9 cellular contexts compared by ENCODE assay signal in genomic region chr1:16155537-16156410, GRCh38. TPM values are rescaled to one million over a fixed set of nuclear protein-coding genes. Genes with fewer than 3 reads are reported as not detected.
DNase-seq lines count a peak whose midpoint lies in the region; ATAC-seq, FAIRE-seq and TF ChIP-seq lines count a peak whose summit lies in the region.
"Had no signal": no experiment of that assay in that cellular context is flagged by ENCODE, and none has a peak within 500 bp of the region (broad histone marks: within the 10 kb centered on the region; RNA-seq: fewer than 3 reads in every experiment).

EPHA2 (minus strand) TSS chr1:16156069; CDS start chr1:16155932, 137 bp downstream.

- H3K4me1 ChIP-seq in PC-9 (replicated peaks; ENCODE audit: insufficient read depth) (peaks cover 51% of the 10 kb centered on the region), kidney (ENCODE audit: control insufficient read depth in 1 of 2, insufficient read depth in 1 of 2, low read depth in 1 of 2, low read length in 2 of 2) (peaks cover 18 to 33% of the 10 kb centered on the region in 2 donors)

- H3K36me3 ChIP-seq in PC-9 (ENCODE audit: low read depth) (peaks cover 29% of the 10 kb centered on the region), kidney (ENCODE audit: control insufficient read depth in 1 of 2, insufficient read depth in 2 of 2, low read length in 2 of 2) (no peaks in the 10 kb centered on the region)

- peaks cover 73% of the 10 kb centered on the region for H3K79me2 ChIP-seq in PC-9 (ENCODE audit: low read depth)

- POLR2A ChIA-PET in PC-9 (lab: Charles Lee; ENCODE audit: unreplicated experiment): interaction anchor here (0.7 to 2.8 kb wide), 5 partner anchors 12 to 1133 kb away, joined by 3 to 33 read pairs (median 5); no protein-coding TSS in a partner anchor

- no peak for FAIRE-seq in kidney (lab: Jason Lieb, UNC)
- FAIRE-seq: islet of Langerhans had no signal

- H3K27me3 Mint-ChIP-seq in activated CD4-positive, alpha-beta T cell treated with anti-CD3 and anti-CD28 coated beads, Interleukin-2, amount 10 ng/mL, durations not matched to agents 24 days and 14 days: peaks cover 53% of the 10 kb centered on the region

- H3K9me3 Mint-ChIP-seq in activated CD4-positive, alpha-beta T cell treated with anti-CD3 and anti-CD28 coated beads, Interleukin-2, amount 10 ng/mL, durations not matched to agents 24 days and 14 days: no peaks in the 10 kb centered on the region

- no peaks in the 10 kb centered on the region for H3K27me3 ChIP-seq in PC-9 (ENCODE audit: insufficient read depth, low read depth)

- H2AFZ ChIP-seq in PC-9: no peak within 1 kb of the TSS

- H3K36me3 Mint-ChIP-seq in activated CD4-positive, alpha-beta T cell treated with anti-CD3 and anti-CD28 coated beads, Interleukin-2, amount 10 ng/mL, durations not matched to agents 24 days and 14 days (ENCODE audit: low read depth): no peaks in the 10 kb centered on the region

- CTCF ChIA-PET in PC-9 (lab: Charles Lee): interaction anchor here (1.1 to 1.2 kb wide), 2 partner anchors 33 to 77 kb away, joined by 3 to 5 read pairs; no protein-coding TSS in a partner anchor

- H3K9me3 ChIP-seq in PC-9 (ENCODE audit: insufficient read depth, low read depth) (no peaks in the 10 kb centered on the region), kidney (ENCODE audit: control insufficient read depth in 1 of 2, low read length in 2 of 2) (no peaks in the 10 kb centered on the region)

- H3K4me3 ChIP-seq in PC-9 (peak within 1 kb of the TSS; percentile 86), kidney (ENCODE audit: low read length in 2 of 2) (peak within 1 kb of the TSS; percentile 72 to 76), skin epidermis (peak within 1 kb of the TSS; percentile 68 to 83 (median 75))

- TF ChIP-seq CTCF in PC-9 (conservative IDR thresholded peaks at IDR 0.05) (no peak), kidney (IDR thresholded peaks at IDR 0.05; ENCODE audit: borderline replicate concordance, extremely low read depth, insufficient read depth) (no peak)

- H3K27ac ChIP-seq in PC-9: peak within 1 kb of the TSS; percentile 81
- H3K27ac ChIP-seq in kidney (ENCODE audit: low read depth in 2 of 2, low read length in 2 of 2): peak within 1 kb of the TSS; percentile 88 to 90
- H3K27ac ChIP-seq in skin epidermis: peak within 1 kb of the TSS; percentile 18 to 96 (median 91)

- peaks cover 50% of the 10 kb centered on the region for H3F3A ChIP-seq in PC-9 (ENCODE audit: insufficient read depth, low read depth)

- H3K9ac ChIP-seq in kidney (ENCODE audit: low read length in 2 of 2): peak within 1 kb of the TSS; percentile 22 to 92

- no peak for ATAC-seq in GM21447 (IDR thresholded peaks at IDR 0.05; ENCODE audit: unreplicated experiment)

- H4K20me1 ChIP-seq in PC-9 (ENCODE audit: insufficient read depth): peaks cover 27% of the 10 kb centered on the region

- peaks cover 29% of the 10 kb centered on the region for H3K4me1 Mint-ChIP-seq in activated CD4-positive, alpha-beta T cell treated with anti-CD3 and anti-CD28 coated beads, Interleukin-2, amount 10 ng/mL, durations not matched to agents 24 days and 14 days

- no peak for DNase-seq in activated CD4-positive, alpha-beta T cell treated with anti-CD3 and anti-CD28 coated beads, Interleukin-2, amount 10 ng/mL, durations not matched to agents 24 days and 14 days
- no peak for DNase-seq in activated CD4-positive, alpha-beta T cell treated with anti-CD3 and anti-CD28 coated beads for 1 hour
- DNase-seq in PC-9: peak; percentile 84 to 92
- peak; percentile 83 for DNase-seq in dedifferentiated amniotic fluid mesenchymal stem cell (ENCODE audit: extremely low spot score)
- DNase-seq in kidney: peak; percentile 97
- DNase-seq in SKM-1 treated with dmso at 0.1 percent for 144 hours (lab: John Stamatoyannopoulos, UW; ENCODE audit: unreplicated experiment): no peak

- no peaks in the 10 kb centered on the region for H3K9me2 ChIP-seq in PC-9 (ENCODE audit: insufficient read depth)

- intact Hi-C loops in activated CD4-positive, alpha-beta T cell treated with anti-CD3 and anti-CD28 coated beads, Interleukin-2, amount 10 ng/mL, durations not matched to agents 24 days and 14 days (cut with micrococcal nuclease): no loop called here
- intact Hi-C loops in PC-9 (cut with micrococcal nuclease; ENCODE audit: unreplicated experiment): loop anchor here (1.0 to 2.0 kb wide), 4 partner anchors 10 to 32 kb away; no protein-coding TSS in a partner anchor
- intact Hi-C loops in kidney (cut with DNase I): no loop called here

- peak within 1 kb of the TSS; percentile 96 for H3K4me2 ChIP-seq in PC-9

- H3K27ac Mint-ChIP-seq in activated CD4-positive, alpha-beta T cell treated with anti-CD3 and anti-CD28 coated beads, Interleukin-2, amount 10 ng/mL, durations not matched to agents 24 days and 14 days: no peak within 1 kb of the TSS

- peak within 1 kb of the TSS; percentile 59 for H3K4me3 Mint-ChIP-seq in activated CD4-positive, alpha-beta T cell treated with anti-CD3 and anti-CD28 coated beads, Interleukin-2, amount 10 ng/mL, durations not matched to agents 24 days and 14 days

- no TSS peak for BruUV-seq in PC-9 (replicated peaks; lab: Mats Ljungman, UMichigan)

RNA-seq across cellular contexts. Expression of gene EPHA2, which starts in this region (rescaled TPM):
- not detected in 2 replicates for total RNA-seq in activated CD4-positive, alpha-beta T cell treated with anti-CD3 and anti-CD28 coated beads, Interleukin-2, amount 10 ng/mL, durations not matched to agents 24 days and 14 days
- total RNA-seq in PC-9 (2021) (48.3 and 65.8 TPM in 2 replicates), kidney (34.2 TPM)
- 5.5 TPM for polyA plus RNA-seq in kidney (ENCODE audit: insufficient read depth, low read depth, low replicate concordance)

Comparison
In these comparisons a context has a peak if more than half of its experiments do, and no peak if none do; other contexts are left out.
1. RNA of gene EPHA2 (total RNA-seq): 48.3 to 65.8 TPM in PC-9 and 34.2 TPM in kidney (single experiment); not detected in activated CD4-positive, alpha-beta T cell treated with anti-CD3 and anti-CD28 coated beads, Interleukin-2, amount 10 ng/mL, durations not matched to agents 24 days and 14 days; every median in the first group is over 10 times any median in the second.
2. DNase-seq: peak in PC-9 (2 of 2), dedifferentiated amniotic fluid mesenchymal stem cell (single experiment) and kidney (single experiment); none in activated CD4-positive, alpha-beta T cell treated with anti-CD3 and anti-CD28 coated beads, Interleukin-2, amount 10 ng/mL, durations not matched to agents 24 days and 14 days (single experiment), activated CD4-positive, alpha-beta T cell treated with anti-CD3 and anti-CD28 coated beads for 1 hour (single experiment) and SKM-1 treated with dmso at 0.1 percent for 144 hours (single experiment).
3. Peak in every context shown above with its lines, with median percentiles within 50 percentile points of each other: H3K27ac ChIP-seq and H3K4me3 ChIP-seq.